14 cellular contexts compared by ENCODE assay signal in genomic region chr19:11984986-11985385, GRCh38. TPM values are rescaled to one million over a fixed set of nuclear protein-coding genes. Genes with fewer than 3 reads are reported as not detected.
DNase-seq lines count a peak whose midpoint lies in the region; ATAC-seq, FAIRE-seq and TF ChIP-seq lines count a peak whose summit lies in the region.
"Had no signal": no experiment of that assay in that cellular context is flagged by ENCODE, and none has a peak within 500 bp of the region (broad histone marks: within the 10 kb centered on the region; RNA-seq: fewer than 3 reads in every experiment).

No MANE protein-coding gene starts in this region.

- no peak overlapping the region for H3K27ac Mint-ChIP-seq in activated CD8-positive, alpha-beta memory T cell treated with anti-CD3 and anti-CD28 coated beads, Interleukin-2, amount 10 ng/mL, durations not matched to agents 7 days and 5 days
- H3K27ac Mint-ChIP-seq: memory B cell had no signal

- no peak overlapping the region for H3K27ac ChIP-seq in HepG2 (ENCODE audit: extremely low read length, insufficient read depth, low read length)
- H3K27ac ChIP-seq in right lobe of liver, result no peak overlapping the region
- no peak overlapping the region for H3K27ac ChIP-seq in MM.1S (ENCODE audit: low read length)
- H3K27ac ChIP-seq in smooth muscle cell (ENCODE audit: low read depth), result no peak overlapping the region
- H3K27ac ChIP-seq: thyroid gland had no signal

- DNase-seq in HepG2 (ENCODE audit: low spot score) (peak; percentile 39), right lobe of liver (no peak), MM.1S (no peak), adipocyte (ENCODE audit: low read depth) (peak; percentile 14), smooth muscle cell (lab: John Stamatoyannopoulos, UW; ENCODE audit: unreplicated experiment) (no peak)
- DNase-seq in activated CD8-positive, alpha-beta memory T cell treated with anti-CD3 and anti-CD28 coated beads, Interleukin-2, amount 10 ng/mL, durations not matched to agents 7 days and 5 days, result no peak
- DNase-seq: CD8-positive, alpha-beta memory T cell; dermis blood vessel endothelial cell; Right ventricle myocardium superior; thyroid gland had no signal

- H2AFZ ChIP-seq in HepG2 (ENCODE audit: low read length) (no peak overlapping the region), MM.1S (ENCODE audit: low read length) (no peak overlapping the region), smooth muscle cell (ENCODE audit: low read depth) (no peak overlapping the region)

- H3K27me3 ChIP-seq in HepG2 (ENCODE audit: control insufficient read depth in 1 of 2, insufficient read depth in 2 of 2, low read length in 2 of 2), result peaks cover 0 to 1% of the 10 kb centered on the region in 2 experiments; a peak in 1 of 5 replicates
- no peaks in the 10 kb centered on the region for H3K27me3 ChIP-seq in right lobe of liver
- no peaks in the 10 kb centered on the region for H3K27me3 ChIP-seq in MM.1S (replicated peaks; ENCODE audit: insufficient read depth, low read length)
- no peaks in the 10 kb centered on the region for H3K27me3 ChIP-seq in adipocyte (replicated peaks; ENCODE audit: control insufficient read depth, insufficient read depth, low read length)
- H3K27me3 ChIP-seq in smooth muscle cell (ENCODE audit: low read depth), result no peaks in the 10 kb centered on the region
- H3K27me3 ChIP-seq: thyroid gland had no signal

- H3K9ac ChIP-seq in HepG2 (ENCODE audit: insufficient read depth, low read depth, low read length) (no peak overlapping the region), MM.1S (ENCODE audit: low read length) (no peak overlapping the region), adipocyte (ENCODE audit: low read length) (no peak overlapping the region), smooth muscle cell (ENCODE audit: low read depth) (no peak overlapping the region)

- H3K4me1 ChIP-seq in HepG2 (ENCODE audit: insufficient read depth, low read length), result peaks cover 18% of the 10 kb centered on the region; the same call in 1 of the 2 replicates
- H3K4me1 ChIP-seq in right lobe of liver, result no peaks in the 10 kb centered on the region
- no peaks in the 10 kb centered on the region for H3K4me1 ChIP-seq in MM.1S (ENCODE audit: low read length)
- peaks cover 5% of the 10 kb centered on the region for H3K4me1 ChIP-seq in adipocyte (ENCODE audit: control insufficient read depth, insufficient read depth, low read length)
- H3K4me1 ChIP-seq in smooth muscle cell (ENCODE audit: low read depth), result no peaks in the 10 kb centered on the region
- H3K4me1 ChIP-seq: thyroid gland had no signal

- TF ChIP-seq EP300 in HepG2 (IDR thresholded peaks at IDR 0.05; ENCODE audit: low read depth in 2 of 2, low read length in 2 of 2), result no peak
- TF ChIP-seq EP300 in HepG2 (CRISPR knock-in tag; IDR thresholded peaks at IDR 0.05; ENCODE audit: borderline replicate concordance), result no peak

- 29% methylated on average over 5 of the region's 5 CpGs for WGBS in HepG2 (ENCODE audit: low lambda C conversion rate)
- WGBS in right lobe of liver (ENCODE audit: insufficient coverage, low coverage, low lambda C conversion rate, missing lambda C conversion rate), result 6% methylated on average over 3 of the region's 5 CpGs
- WGBS in smooth muscle cell (ENCODE audit: low lambda C conversion rate), result 57% methylated on average over 5 of the region's 5 CpGs

- H3K36me3 ChIP-seq in HepG2 (replicated peaks in 1 of 2; ENCODE audit: control insufficient read depth in 1 of 2, insufficient read depth in 2 of 2, low read length in 2 of 2) (no peaks in the 10 kb centered on the region), right lobe of liver (no peaks in the 10 kb centered on the region), MM.1S (replicated peaks; ENCODE audit: insufficient read depth, low read length) (no peaks in the 10 kb centered on the region), adipocyte (ENCODE audit: control insufficient read depth, insufficient read depth, low read length, severe bottlenecking) (no peaks in the 10 kb centered on the region), smooth muscle cell (ENCODE audit: low read depth) (no peaks in the 10 kb centered on the region)
- H3K36me3 ChIP-seq: thyroid gland had no signal

- TF ChIP-seq CTCF in HepG2 (CRISPR knock-in tag; IDR thresholded peaks at IDR 0.05), result peak; percentile 75
- no peak for TF ChIP-seq CTCF in right lobe of liver (IDR thresholded peaks at IDR 0.05)
- peak; percentile 33 for TF ChIP-seq CTCF in MM.1S (IDR thresholded peaks at IDR 0.05; ENCODE audit: low read length)
- peak; percentile 13 for TF ChIP-seq CTCF in smooth muscle cell (IDR thresholded peaks at IDR 0.05; ENCODE audit: borderline replicate concordance, insufficient read depth, poor library complexity, severe bottlenecking)

- no TSS peak for BruUV-seq in HepG2 (replicated peaks; lab: Mats Ljungman, UMichigan)

- H3K79me2 ChIP-seq in HepG2 (ENCODE audit: insufficient read depth, low read length) (no peaks in the 10 kb centered on the region), MM.1S (ENCODE audit: low read length) (peaks cover 7% of the 10 kb centered on the region; the same call in 1 of the 2 replicates), smooth muscle cell (ENCODE audit: low read depth) (peaks cover 8% of the 10 kb centered on the region)

- H4K20me1 ChIP-seq in HepG2 (ENCODE audit: insufficient read depth, low read length) (no peaks in the 10 kb centered on the region), MM.1S (ENCODE audit: insufficient read depth, low read length) (no peaks in the 10 kb centered on the region), smooth muscle cell (ENCODE audit: low read depth) (peaks cover 6% of the 10 kb centered on the region)

- CTCF ChIA-PET in HepG2 (lab: Yijun Ruan, JAX; ENCODE audit: low intra/inter-chr PET ratio, low total read pairs), result interaction anchor here (0.8 kb wide), 1 partner anchor 277 kb away, joined by 3 read pairs; no protein-coding TSS in a partner anchor
- CTCF ChIA-PET in activated CD8-positive, alpha-beta memory T cell treated with anti-CD3 and anti-CD28 coated beads, Interleukin-2, amount 10 ng/mL, durations not matched to agents 7 days and 5 days (lab: Charles Lee), result interaction anchor here (0.6 to 1.2 kb wide), 4 partner anchors 10 to 60 kb away, joined by 3 read pairs; partner anchors contain the start of gene ZNF700

- intact Hi-C loops in HepG2 (cut with micrococcal nuclease; ENCODE audit: unreplicated experiment), result loop anchor here (1.0 kb wide), 1 partner anchor 60 kb away; the partner anchor contains the start of gene ZNF700
- intact Hi-C loops in right lobe of liver (cut with DNase I), result loop anchor here in 1 of 2 donors (10.0 kb wide), 1 partner anchor 100 kb away; the partner anchor contains the start of gene ZNF69

- peaks cover 7% of the 10 kb centered on the region for H3K4me1 Mint-ChIP-seq in activated CD8-positive, alpha-beta memory T cell treated with anti-CD3 and anti-CD28 coated beads, Interleukin-2, amount 10 ng/mL, durations not matched to agents 7 days and 5 days

- H3K9me3 ChIP-seq in HepG2 (ENCODE audit: low read length) (peaks cover 3% of the 10 kb centered on the region; the same call in 1 of the 2 replicates), right lobe of liver (peaks cover 0 to 13% (median 4%) of the 10 kb centered on the region in 4 donors), MM.1S (replicated peaks; ENCODE audit: insufficient read depth, low read length) (no peaks in the 10 kb centered on the region), adipocyte (ENCODE audit: control insufficient read depth, low read length) (peaks cover 33% of the 10 kb centered on the region), smooth muscle cell (replicated peaks; ENCODE audit: low read depth) (peaks cover 17% of the 10 kb centered on the region)
- H3K9me3 ChIP-seq: thyroid gland had no signal

- no peak overlapping the region for H3K4me3 Mint-ChIP-seq in activated CD8-positive, alpha-beta memory T cell treated with anti-CD3 and anti-CD28 coated beads, Interleukin-2, amount 10 ng/mL, durations not matched to agents 7 days and 5 days
- H3K4me3 Mint-ChIP-seq: activated naive CD4-positive, alpha-beta T cell treated with anti-CD3 and anti-CD28 coated beads, Interleukin-2, amount 50 U/mL, for 24 hours; memory B cell had no signal

- H3K4me2 ChIP-seq in HepG2 (ENCODE audit: low read depth, low read length) (peak overlapping the region; percentile 55), MM.1S (ENCODE audit: low read depth, low read length) (no peak overlapping the region), smooth muscle cell (no peak overlapping the region)

- H3K9me2 ChIP-seq in MM.1S (replicated peaks; ENCODE audit: insufficient read depth, low read length), result no peaks in the 10 kb centered on the region

- no peak for FAIRE-seq in HepG2 (lab: Jason Lieb, UNC)

- TF ChIP-seq RAD21 in HepG2 (CRISPR knock-in tag; IDR thresholded peaks at IDR 0.05), result no peak

- no peaks in the 10 kb centered on the region for H3K27me3 Mint-ChIP-seq in activated CD8-positive, alpha-beta memory T cell treated with anti-CD3 and anti-CD28 coated beads, Interleukin-2, amount 10 ng/mL, durations not matched to agents 7 days and 5 days
- H3K27me3 Mint-ChIP-seq: activated naive CD4-positive, alpha-beta T cell treated with anti-CD3 and anti-CD28 coated beads, Interleukin-2, amount 50 U/mL, for 24 hours; CD8-positive, alpha-beta memory T cell; memory B cell had no signal

- H3K4me3 ChIP-seq in HepG2 (replicated peaks in 1 of 3; ENCODE audit: insufficient read depth in 1 of 3, low read depth in 2 of 3, low read length in 3 of 3), result peak overlapping the region in 1 of 3 experiments; percentile 43; a peak in 1 of 6 replicates
- H3K4me3 ChIP-seq in right lobe of liver, result no peak overlapping the region
- H3K4me3 ChIP-seq in MM.1S (ENCODE audit: low read length), result no peak overlapping the region
- no peak overlapping the region for H3K4me3 ChIP-seq in adipocyte (ENCODE audit: low read length)
- H3K4me3 ChIP-seq in smooth muscle cell, result no peak overlapping the region
- H3K4me3 ChIP-seq: thyroid gland had no signal

- H3F3A ChIP-seq in MM.1S (ENCODE audit: insufficient read depth, low read length) (peaks cover 15% of the 10 kb centered on the region), smooth muscle cell (ENCODE audit: low read depth) (no peaks in the 10 kb centered on the region)

- ATAC-seq in HepG2, result peak; percentile 72
- no peak for ATAC-seq in right lobe of liver
- ATAC-seq in HG03159 (IDR thresholded peaks at IDR 0.05; ENCODE audit: unreplicated experiment), result no peak
- ATAC-seq in GM19395 (IDR thresholded peaks at IDR 0.05; ENCODE audit: unreplicated experiment), result no peak
- ATAC-seq in activated CD8-positive, alpha-beta memory T cell treated with anti-CD3 and anti-CD28 coated beads, Interleukin-2, amount 10 ng/mL, durations not matched to agents 7 days and 5 days, result no peak

- H3K9me3 Mint-ChIP-seq in activated CD8-positive, alpha-beta memory T cell treated with anti-CD3 and anti-CD28 coated beads, Interleukin-2, amount 10 ng/mL, durations not matched to agents 7 days and 5 days (ENCODE audit: low read depth), result peaks cover 10% of the 10 kb centered on the region
- H3K9me3 Mint-ChIP-seq: activated naive CD4-positive, alpha-beta T cell treated with anti-CD3 and anti-CD28 coated beads, Interleukin-2, amount 50 U/mL, for 24 hours; memory B cell had no signal

- peaks cover 9% of the 10 kb centered on the region for H3K36me3 Mint-ChIP-seq in activated CD8-positive, alpha-beta memory T cell treated with anti-CD3 and anti-CD28 coated beads, Interleukin-2, amount 10 ng/mL, durations not matched to agents 7 days and 5 days

- in situ Hi-C loops in HepG2 (cut with HindIII; ENCODE audit: extremely low pct_ligation_motif_present, low pct_unique_long_range_greater_than_20kb), result loop anchor here (5.0 kb wide), 1 partner anchor 98 kb away; the partner anchor contains the start of gene ZNF69

- TF ChIP-seq POLR2A in HepG2 (IDR thresholded peaks at IDR 0.05; ENCODE audit: insufficient read depth in 1 of 2, low read depth in 2 of 2, low read length in 2 of 2) (no peak), right lobe of liver (IDR thresholded peaks at IDR 0.05) (no peak)

- POLR2A ChIA-PET in HepG2 (lab: Yijun Ruan, JAX), result interaction anchor here (1.4 to 1.8 kb wide), 2 partner anchors 61 to 68 kb away, joined by 6 to 7 read pairs; partner anchors contain the start of genes ZNF700 and ZNF878

RNA-seq across cellular contexts. Expression of gene ZNF763, which starts 20.1 kb away (rescaled TPM):
- total RNA-seq in HepG2 (2016; rRNA removed; fragmentation: Illumina TruSeq; extraction: Trizol), result 0.42 and 0.49 TPM in 2 replicates
- 0.20 and 0.26 TPM in 2 replicates for total RNA-seq in HepG2 (2016; cell fraction: cytosol; rRNA removed; fragmentation: Illumina TruSeq; extraction: Trizol; ENCODE audit: low read depth)
- total RNA-seq in HepG2 (2016; cell fraction: insoluble cytoplasmic fraction; rRNA removed; fragmentation: Illumina TruSeq; extraction: Trizol), result 0.31 and 0.74 TPM in 2 replicates
- total RNA-seq in HepG2 (2016; cell fraction: membrane; rRNA removed; fragmentation: Illumina TruSeq; extraction: Trizol), result 0.31 and 0.40 TPM in 2 replicates
- 0.78 and 0.93 TPM in 2 replicates for total RNA-seq in HepG2 (2016; cell fraction: nucleus; rRNA removed; fragmentation: Illumina TruSeq; extraction: Trizol)
- 0.08 and 0.16 TPM in 2 replicates for polyA plus RNA-seq in HepG2 (2011; rRNA removed)
- 0.03 and 0.17 TPM in 2 replicates for polyA plus RNA-seq in HepG2 (2011; cell fraction: cytosol; rRNA removed)
- 0.10 and 0.84 TPM in 2 replicates for polyA plus RNA-seq in HepG2 (2011; cell fraction: nucleus; rRNA removed)
- 0.20 and 0.34 TPM in 2 replicates for polyA plus RNA-seq in HepG2 (2012)
- not detected in 2 replicates for polyA plus RNA-seq in HepG2 (2016; cell fraction: cytosol; fragmentation: Illumina TruSeq; extraction: Trizol; ENCODE audit: low read depth)
- 0.44 and 0.47 TPM in 2 replicates for polyA plus RNA-seq in HepG2 (2016; cell fraction: insoluble cytoplasmic fraction; fragmentation: Illumina TruSeq; extraction: Trizol; ENCODE audit: low read depth)
- polyA plus RNA-seq in HepG2 (2016; cell fraction: membrane; fragmentation: Illumina TruSeq; extraction: Trizol; ENCODE audit: low read depth), result 0.19 and 0.21 TPM in 2 replicates
- polyA plus RNA-seq in HepG2 (2016; cell fraction: nucleus; fragmentation: Illumina TruSeq; extraction: Trizol; ENCODE audit: insufficient read depth, low read depth), result 1.7 and 2.4 TPM in 2 replicates
- polyA minus RNA-seq in HepG2 (2011; rRNA and poly(A)+ RNA removed; ENCODE audit: low replicate concordance), result 0.32 TPM in 1 of 2 replicates, not detected in the other
- polyA minus RNA-seq in HepG2 (2011; cell fraction: cytosol; rRNA and poly(A)+ RNA removed), result not detected in 2 replicates
- polyA minus RNA-seq in HepG2 (2011; cell fraction: nucleus; rRNA and poly(A)+ RNA removed), result 0.64 and 0.87 TPM in 2 replicates
- 1 to 10 TPM in 2 of 6 experiments, under 1 TPM in 4; 0.25 to 2.6 (median 0.70) TPM for total RNA-seq in right lobe of liver
- total RNA-seq in smooth muscle cell, result 1.2 and 1.6 TPM in 2 replicates
- 0.53 and 0.73 TPM in 2 replicates for polyA plus RNA-seq in smooth muscle cell
- total RNA-seq in activated CD8-positive, alpha-beta memory T cell treated with anti-CD3 and anti-CD28 coated beads, Interleukin-2, amount 10 ng/mL, durations not matched to agents 7 days and 5 days, result under 1 TPM; 0.85 to 0.98 TPM

RNA-seq across cellular contexts. Expression of gene ZNF433, which starts 50.5 kb away (rescaled TPM):
- total RNA-seq in HepG2 (2016; rRNA removed; fragmentation: Illumina TruSeq; extraction: Trizol) (4.9 and 5.8 TPM in 2 replicates), right lobe of liver (1 to 10 TPM; 1.1 to 7.4 (median 2.5) TPM), smooth muscle cell (6.9 and 10.2 TPM in 2 replicates)
- 0.44 and 1.4 TPM in 2 replicates for total RNA-seq in HepG2 (2016; cell fraction: cytosol; rRNA removed; fragmentation: Illumina TruSeq; extraction: Trizol; ENCODE audit: low read depth)
- 4.8 and 7.4 TPM in 2 replicates for total RNA-seq in HepG2 (2016; cell fraction: insoluble cytoplasmic fraction; rRNA removed; fragmentation: Illumina TruSeq; extraction: Trizol)
- total RNA-seq in HepG2 (2016; cell fraction: membrane; rRNA removed; fragmentation: Illumina TruSeq; extraction: Trizol), result 1.4 and 2.8 TPM in 2 replicates
- total RNA-seq in HepG2 (2016; cell fraction: nucleus; rRNA removed; fragmentation: Illumina TruSeq; extraction: Trizol), result 5.2 and 5.6 TPM in 2 replicates
- polyA plus RNA-seq in HepG2 (2011; rRNA removed) (1.4 and 1.8 TPM in 2 replicates), smooth muscle cell (2.6 and 3.0 TPM in 2 replicates)
- polyA plus RNA-seq in HepG2 (2011; cell fraction: cytosol; rRNA removed), result 0.82 and 1.2 TPM in 2 replicates
- 1.5 and 1.9 TPM in 2 replicates for polyA plus RNA-seq in HepG2 (2011; cell fraction: nucleus; rRNA removed)
- 2.0 and 2.4 TPM in 2 replicates for polyA plus RNA-seq in HepG2 (2012)
- polyA plus RNA-seq in HepG2 (2016; cell fraction: cytosol; fragmentation: Illumina TruSeq; extraction: Trizol; ENCODE audit: low read depth), result 0.45 and 0.66 TPM in 2 replicates
- polyA plus RNA-seq in HepG2 (2016; cell fraction: insoluble cytoplasmic fraction; fragmentation: Illumina TruSeq; extraction: Trizol; ENCODE audit: low read depth), result 4.0 and 5.4 TPM in 2 replicates
- 0.43 and 0.81 TPM in 2 replicates for polyA plus RNA-seq in HepG2 (2016; cell fraction: membrane; fragmentation: Illumina TruSeq; extraction: Trizol; ENCODE audit: low read depth)
- 13.0 and 14.6 TPM in 2 replicates for polyA plus RNA-seq in HepG2 (2016; cell fraction: nucleus; fragmentation: Illumina TruSeq; extraction: Trizol; ENCODE audit: insufficient read depth, low read depth)
- polyA minus RNA-seq in HepG2 (2011; rRNA and poly(A)+ RNA removed; ENCODE audit: low replicate concordance), result 1.7 TPM in 1 of 2 replicates, not detected in the other
- 1.2 and 2.0 TPM in 2 replicates for polyA minus RNA-seq in HepG2 (2011; cell fraction: cytosol; rRNA and poly(A)+ RNA removed)
- polyA minus RNA-seq in HepG2 (2011; cell fraction: nucleus; rRNA and poly(A)+ RNA removed), result 5.8 and 7.9 TPM in 2 replicates
- under 1 TPM; 0.20 to 0.82 TPM for total RNA-seq in activated CD8-positive, alpha-beta memory T cell treated with anti-CD3 and anti-CD28 coated beads, Interleukin-2, amount 10 ng/mL, durations not matched to agents 7 days and 5 days

Comparison
In these comparisons a context has a peak if more than half of its experiments do, and no peak if none do; other contexts are left out.
1. DNase-seq: peak in HepG2 (single experiment) and adipocyte (single experiment); none in right lobe of liver (0 of 3), MM.1S (single experiment), smooth muscle cell (single experiment) and activated CD8-positive, alpha-beta memory T cell treated with anti-CD3 and anti-CD28 coated beads, Interleukin-2, amount 10 ng/mL, durations not matched to agents 7 days and 5 days (single experiment).
2. CTCF ChIP-seq: peak in HepG2 (single experiment), MM.1S (single experiment) and smooth muscle cell (single experiment); none in right lobe of liver (0 of 4).